ENCODE assay signal across 11 cellular contexts in the genomic region with DNA sequence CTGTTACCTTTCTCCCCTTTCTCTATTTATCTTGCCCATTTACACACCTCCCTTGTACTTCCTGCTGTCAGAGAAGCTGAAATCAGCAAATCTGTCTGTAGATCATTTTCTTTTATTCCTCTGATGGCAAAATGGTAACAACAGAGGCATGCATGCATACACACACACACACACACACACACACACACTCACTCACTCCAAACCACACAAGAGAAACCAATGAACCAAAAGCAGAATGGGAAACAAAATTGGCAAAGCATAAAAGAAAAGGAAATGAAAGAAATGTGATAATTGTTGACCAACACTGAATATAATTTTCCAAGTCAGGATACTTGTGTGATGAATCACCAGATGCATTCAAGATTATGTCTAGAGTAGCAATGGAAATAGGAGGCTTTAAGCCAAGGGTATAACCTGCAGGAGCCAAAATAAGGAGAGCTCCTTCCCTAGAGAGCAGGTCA.
DNase-seq lines count a peak whose midpoint lies in the region; ATAC-seq and TF ChIP-seq lines count a peak whose summit lies in the region.
"Had no signal": no experiment of that assay in that cellular context is flagged by ENCODE, and none has a peak within 500 bp of the region (broad histone marks: within the 10 kb centered on the region; RNA-seq: fewer than 3 reads in every experiment).

No MANE protein-coding gene starts in this region.

- TF ChIP-seq CTCF in brain (conservative IDR thresholded peaks at IDR 0.05) = no peak
- TF ChIP-seq CTCF in Peyer's patch (IDR thresholded peaks at IDR 0.05) = no peak

- peak; percentile 56 for DNase-seq in mesenchymal stem cell
- DNase-seq in right cardiac atrium = no peak
- DNase-seq in activated naive CD4-positive, alpha-beta T cell treated with anti-CD3 and anti-CD28 coated beads, Interleukin-2, amount 50 U/mL, for 16 hours = no peak
- no peak for DNase-seq in Peyer's patch
- DNase-seq in ureter (ENCODE audit: low spot score) = no peak
- DNase-seq: central memory CD4-positive, alpha-beta T cell; Karpas-422; stimulated activated CD8-positive, alpha-beta memory T cell treated with anti-CD3 and anti-CD28 coated beads, Interleukin-4, amount 100 ng/mL, for 48 hours had no signal

- no peak overlapping the region for H2BK15ac ChIP-seq in mesenchymal stem cell (ENCODE audit: low read depth, poor library complexity, severe bottlenecking)

- H3K27ac ChIP-seq in BLaER1 = no peak overlapping the region
- 0 out of 2 replicates have a peak overlapping the region, but pooled peaks have one; percentile 7 for H3K27ac ChIP-seq in HUES6 (ENCODE audit: low read depth, low read length)
- H3K27ac ChIP-seq in mesenchymal stem cell (ENCODE audit: low read length, poor library complexity, severe bottlenecking) = peak overlapping the region; percentile 57
- no peak overlapping the region for H3K27ac ChIP-seq in right cardiac atrium (ENCODE audit: low read length)
- H3K27ac ChIP-seq in Peyer's patch = no peak overlapping the region

- peaks cover 24% of the 10 kb centered on the region for H3K79me1 ChIP-seq in mesenchymal stem cell (replicated peaks; ENCODE audit: low read length, poor library complexity, severe bottlenecking)

- intact Hi-C loops in right cardiac atrium (cut with DNase I) = no loop called here

- peak overlapping the region; percentile 58 for H3K4me2 ChIP-seq in BLaER1
- H3K4me2 ChIP-seq in mesenchymal stem cell (ENCODE audit: low read length, poor library complexity, severe bottlenecking) = no peak overlapping the region

- no peak for ATAC-seq in right cardiac atrium

- H4K20me1 ChIP-seq in BLaER1 = no peaks in the 10 kb centered on the region

- H3K4me1 Mint-ChIP-seq in brain = peaks cover 16% of the 10 kb centered on the region

- no peak overlapping the region for H2BK5ac ChIP-seq in mesenchymal stem cell (ENCODE audit: low read depth, low read length, poor library complexity, severe bottlenecking)

- no peak overlapping the region for H3K9ac ChIP-seq in BLaER1
- H3K9ac ChIP-seq in HUES6 (ENCODE audit: low read length) = no peak overlapping the region
- no peak overlapping the region for H3K9ac ChIP-seq in mesenchymal stem cell (ENCODE audit: low read length)

- no peak for TF ChIP-seq POLR2A in Peyer's patch (IDR thresholded peaks at IDR 0.05)

- no peak overlapping the region for H4K91ac ChIP-seq in mesenchymal stem cell (ENCODE audit: low read length)

- H2BK12ac ChIP-seq in mesenchymal stem cell (ENCODE audit: low read length in 2 of 2) = no peak overlapping the region

- no peak overlapping the region for H2BK120ac ChIP-seq in mesenchymal stem cell (ENCODE audit: low read depth, low read length)

- H3K27ac Mint-ChIP-seq in brain = peak overlapping the region in 3 of 5 experiments; percentile 48 to 79 (median 77)

- H3K23ac ChIP-seq in mesenchymal stem cell (ENCODE audit: low read length in 2 of 2) = no peak overlapping the region

- H3K4ac ChIP-seq in mesenchymal stem cell (ENCODE audit: low read depth in 1 of 2, low read length in 2 of 2) = no peak overlapping the region

- no peak overlapping the region for H2AFZ ChIP-seq in mesenchymal stem cell (ENCODE audit: low read depth, low read length)

- no peak overlapping the region for H2AK5ac ChIP-seq in mesenchymal stem cell (ENCODE audit: low read length, severe bottlenecking)

- no peaks in the 10 kb centered on the region for H3K27me3 Mint-ChIP-seq in brain

- no peaks in the 10 kb centered on the region for H3K36me3 ChIP-seq in BLaER1
- peaks cover 4% of the 10 kb centered on the region; the same call in 1 of the 2 replicates for H3K36me3 ChIP-seq in HUES6 (ENCODE audit: control insufficient read depth, insufficient read depth, low read length)
- H3K36me3 ChIP-seq in mesenchymal stem cell (ENCODE audit: control insufficient read depth in 1 of 2, insufficient read depth in 2 of 2, low read depth in 1 of 2, low read length in 2 of 2) = peaks cover 0 to 7% of the 10 kb centered on the region in 2 experiments
- no peaks in the 10 kb centered on the region for H3K36me3 ChIP-seq in Peyer's patch

- H3K27me3 ChIP-seq in BLaER1 = no peaks in the 10 kb centered on the region
- H3K27me3 ChIP-seq in HUES6 (ENCODE audit: control insufficient read depth, insufficient read depth, low read length) = no peaks in the 10 kb centered on the region
- H3K27me3 ChIP-seq in mesenchymal stem cell (ENCODE audit: control insufficient read depth in 1 of 2, insufficient read depth in 1 of 2, low read length in 2 of 2) = no peaks in the 10 kb centered on the region
- no peaks in the 10 kb centered on the region for H3K27me3 ChIP-seq in right cardiac atrium (ENCODE audit: control insufficient read depth, insufficient read depth)
- no peaks in the 10 kb centered on the region for H3K27me3 ChIP-seq in Peyer's patch

- H3K9me3 ChIP-seq in BLaER1 (no peaks in the 10 kb centered on the region), HUES6 (ENCODE audit: control insufficient read depth, insufficient read depth, low read depth, low read length) (peaks cover 4% of the 10 kb centered on the region; the same call in 1 of the 2 replicates), mesenchymal stem cell (ENCODE audit: control insufficient read depth, low read length) (no peaks in the 10 kb centered on the region), right cardiac atrium (ENCODE audit: control insufficient read depth, low read length) (no peaks in the 10 kb centered on the region), Peyer's patch (no peaks in the 10 kb centered on the region)

- no peak overlapping the region for H3K4me3 ChIP-seq in BLaER1
- no peak overlapping the region for H3K4me3 ChIP-seq in HUES6 (ENCODE audit: low read depth, low read length)
- no peak overlapping the region for H3K4me3 ChIP-seq in mesenchymal stem cell (ENCODE audit: insufficient read depth in 1 of 2, low read depth in 1 of 2, low read length in 2 of 2)
- no peak overlapping the region for H3K4me3 ChIP-seq in right cardiac atrium (ENCODE audit: low read length)
- H3K4me3 ChIP-seq in Peyer's patch = no peak overlapping the region

- no peak overlapping the region for H3K18ac ChIP-seq in mesenchymal stem cell (ENCODE audit: low read depth in 1 of 2, low read length in 2 of 2)

- H3K4me3 Mint-ChIP-seq in brain = no peak overlapping the region

- H3K36me3 Mint-ChIP-seq in brain = no peaks in the 10 kb centered on the region

- no peak overlapping the region for H3K14ac ChIP-seq in mesenchymal stem cell (ENCODE audit: low read length in 2 of 2)

- H4K8ac ChIP-seq in mesenchymal stem cell (ENCODE audit: low read length) = no peak overlapping the region

- peaks cover 0 to 4% (median 0%) of the 10 kb centered on the region in 5 experiments for H3K9me3 Mint-ChIP-seq in brain

- H3K4me1 ChIP-seq in BLaER1 (peaks cover 20% of the 10 kb centered on the region), HUES6 (ENCODE audit: control insufficient read depth, insufficient read depth, low read length) (no peaks in the 10 kb centered on the region), mesenchymal stem cell (ENCODE audit: control insufficient read depth, insufficient read depth, low read depth, low read length) (peaks cover 13% of the 10 kb centered on the region), right cardiac atrium (ENCODE audit: control insufficient read depth, insufficient read depth, low read length) (peaks cover 4% of the 10 kb centered on the region), Peyer's patch (peaks cover 0 to 19% (median 0%) of the 10 kb centered on the region in 4 donors)

Comparison
In these comparisons a context has a peak if more than half of its experiments do, and no peak if none do; other contexts are left out.
1. H3K27ac ChIP-seq: peak in HUES6 (single experiment) and mesenchymal stem cell (single experiment); none in BLaER1 (single experiment), right cardiac atrium (single experiment) and Peyer's patch (0 of 4).